In the genomic region with DNA sequence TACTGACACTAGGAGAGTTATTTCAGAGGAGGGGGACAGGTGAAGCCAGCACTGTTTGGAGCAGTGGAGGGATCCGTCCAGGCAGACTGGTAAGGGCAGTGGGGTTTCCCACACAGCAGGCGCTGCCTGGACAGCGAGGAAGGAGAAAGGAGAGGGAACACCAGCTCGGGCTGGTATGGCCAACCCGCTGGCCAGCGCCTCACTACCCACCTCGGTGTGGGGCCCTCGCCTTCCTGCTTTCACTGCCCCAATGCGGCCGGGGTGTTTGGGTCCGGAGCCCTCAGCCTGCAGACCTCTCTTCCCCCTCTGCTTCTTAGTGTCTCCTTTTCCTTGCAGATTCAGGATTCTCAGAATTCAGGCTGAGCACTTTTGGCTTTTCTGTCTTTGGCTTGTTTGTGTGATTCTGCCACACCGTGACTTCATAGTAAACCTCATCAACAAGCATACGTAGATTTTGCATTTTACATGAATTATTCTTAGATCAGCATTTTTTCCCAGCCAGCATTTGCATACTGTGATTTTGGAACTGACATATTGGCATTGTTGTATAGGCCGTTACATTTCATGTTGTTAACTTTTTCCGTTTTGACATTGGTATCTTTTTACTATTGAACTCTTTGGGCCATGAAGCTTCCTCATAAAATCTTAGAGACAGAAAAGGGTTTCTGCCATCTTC, we compare ENCODE assay signal across 18 cellular contexts.
"Had no signal": no experiment of that assay in that cellular context is flagged by ENCODE, and none has a peak within 500 bp of the region (broad histone marks: within the 10 kb centered on the region; RNA-seq: fewer than 3 reads in every experiment).

No MANE protein-coding gene starts in this region.

- H3K27me3 Mint-ChIP-seq: dendritic cell treated with granulocyte-macrophage colony-stimulating factor and Interleukin-4, amounts not matched to agents 40 ng/mL and 50 ng/mL, for 4 days; stimulated activated naive CD8-positive, alpha-beta T cell treated with anti-CD3 and anti-CD28 coated beads, Interleukin-15, Interleukin-2, amounts not matched to agents 100 ng/mL and 50 ng/mL, for 24 hours had no signal

- H3K9me3 ChIP-seq: esophagus squamous epithelium, gastroesophageal sphincter, mucosa of descending colon, right atrium auricular region, tibial artery, upper lobe of left lung had no signal

- FAIRE-seq: colon, small intestine had no signal

- DNase-seq: esophagus squamous epithelium; glutamatergic neuron; islet precursor cell; mucosa of descending colon; naive thymus-derived CD8-positive, alpha-beta T cell; posterior cingulate gyrus; small intestine; stimulated activated CD4-positive, alpha-beta T cell treated with anti-CD3 and anti-CD28 coated beads, Interleukin-2, amount 100 ng/mL, for 48 hours; stimulated activated CD8-positive, alpha-beta memory T cell treated with anti-CD3 and anti-CD28 coated beads, Interleukin-4, amount 100 ng/mL, for 48 hours; tibial artery had no signal

- H3K27me3 ChIP-seq: esophagus squamous epithelium, gastroesophageal sphincter, right atrium auricular region, tibial artery, upper lobe of left lung had no signal

- H3K36me3 ChIP-seq: esophagus squamous epithelium, gastroesophageal sphincter, right atrium auricular region, tibial artery, upper lobe of left lung had no signal

- H3K4me3 ChIP-seq: esophagus squamous epithelium, gastroesophageal sphincter, mucosa of descending colon, right atrium auricular region, tibial artery, upper lobe of left lung had no signal

- H3K27ac ChIP-seq: esophagus squamous epithelium, gastroesophageal sphincter, right atrium auricular region, tibial artery, upper lobe of left lung had no signal

- H3K36me3 Mint-ChIP-seq: naive thymus-derived CD8-positive, alpha-beta T cell; stimulated activated memory B cell treated with anti-CD40 and anti-IgM and Interleukin-4, amounts not matched to agents 10 μg/mL and 1 μg/mL and 100 μg/mL, for 72 hours had no signal

- H3K9me3 Mint-ChIP-seq: dendritic cell treated with granulocyte-macrophage colony-stimulating factor and Interleukin-4, amounts not matched to agents 40 ng/mL and 50 ng/mL, for 4 days; naive thymus-derived CD8-positive, alpha-beta T cell; stimulated activated memory B cell treated with anti-CD40 and anti-IgM and Interleukin-4, amounts not matched to agents 10 μg/mL and 1 μg/mL and 100 μg/mL, for 72 hours; stimulated activated naive CD8-positive, alpha-beta T cell treated with anti-CD3 and anti-CD28 coated beads, Interleukin-15, Interleukin-2, amounts not matched to agents 100 ng/mL and 50 ng/mL, for 24 hours had no signal

- H3K4me1 ChIP-seq: right atrium auricular region had no signal

- H3K27ac Mint-ChIP-seq: dendritic cell treated with granulocyte-macrophage colony-stimulating factor and Interleukin-4, amounts not matched to agents 40 ng/mL and 50 ng/mL, for 4 days; stimulated activated memory B cell treated with anti-CD40 and anti-IgM and Interleukin-4, amounts not matched to agents 10 μg/mL and 1 μg/mL and 100 μg/mL, for 72 hours; stimulated activated naive CD8-positive, alpha-beta T cell treated with anti-CD3 and anti-CD28 coated beads, Interleukin-15, Interleukin-2, amounts not matched to agents 100 ng/mL and 50 ng/mL, for 24 hours had no signal

- ATAC-seq: gastroesophageal sphincter; left lobe of liver; mucosa of descending colon; naive thymus-derived CD8-positive, alpha-beta T cell; stimulated activated memory B cell treated with anti-CD40 and anti-IgM and Interleukin-4, amounts not matched to agents 10 μg/mL and 1 μg/mL and 100 μg/mL, for 72 hours had no signal

- H3K4me3 Mint-ChIP-seq: dendritic cell treated with granulocyte-macrophage colony-stimulating factor and Interleukin-4, amounts not matched to agents 40 ng/mL and 50 ng/mL, for 4 days; naive thymus-derived CD8-positive, alpha-beta T cell; stimulated activated memory B cell treated with anti-CD40 and anti-IgM and Interleukin-4, amounts not matched to agents 10 μg/mL and 1 μg/mL and 100 μg/mL, for 72 hours; stimulated activated naive CD8-positive, alpha-beta T cell treated with anti-CD3 and anti-CD28 coated beads, Interleukin-15, Interleukin-2, amounts not matched to agents 100 ng/mL and 50 ng/mL, for 24 hours had no signal

- H3K4me1 Mint-ChIP-seq: naive thymus-derived CD8-positive, alpha-beta T cell; stimulated activated memory B cell treated with anti-CD40 and anti-IgM and Interleukin-4, amounts not matched to agents 10 μg/mL and 1 μg/mL and 100 μg/mL, for 72 hours had no signal
